In the genomic region with DNA sequence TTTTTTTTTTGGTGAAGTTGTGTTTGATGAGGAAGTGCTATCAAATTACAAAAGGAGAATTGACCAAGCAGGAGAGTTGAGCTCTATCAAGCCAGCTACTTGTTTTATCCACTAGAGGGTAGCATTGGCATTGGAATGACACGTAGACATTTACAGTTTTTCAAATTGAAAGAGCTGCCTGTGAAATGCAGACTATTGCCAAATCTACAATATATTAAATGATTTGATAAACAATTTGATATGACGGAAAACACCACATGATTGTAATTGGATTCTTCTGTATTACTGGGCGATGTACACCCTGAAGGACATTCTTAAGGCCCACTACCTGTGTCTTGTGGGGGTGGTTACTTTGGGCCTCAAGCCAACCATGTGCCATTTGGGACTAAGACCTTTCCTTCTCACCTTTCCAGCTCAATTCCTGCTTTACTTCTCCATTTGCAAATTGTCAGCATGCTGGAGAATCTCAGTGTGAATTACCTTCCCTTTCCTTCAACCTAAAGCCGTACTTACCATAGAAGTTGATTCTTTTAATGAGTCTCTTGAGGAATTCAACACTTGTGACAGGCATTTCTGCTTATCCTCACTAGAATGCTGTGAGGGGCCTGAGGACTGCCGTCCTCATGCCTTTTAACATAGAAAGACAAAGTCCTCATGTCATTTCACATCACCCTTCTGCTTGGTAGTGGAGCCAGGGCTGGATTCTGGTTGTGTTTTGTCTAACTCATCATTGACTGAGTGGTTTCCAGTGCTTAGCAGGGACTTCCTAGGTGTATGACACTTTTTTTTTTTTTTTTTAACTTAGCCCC, we compare ENCODE assay signal across 8 cellular contexts.
A peak's percentile ranks its signal among the peaks of the same experiment; 100 is the strongest.
DNase-seq lines count a peak whose midpoint lies in the region; ATAC-seq and TF ChIP-seq lines count a peak whose summit lies in the region.

No MANE protein-coding gene starts in this region.

- H3K4me3 ChIP-seq in CD8-positive, alpha-beta T cell (ENCODE audit: low read depth, low read length) = no peak overlapping the region
- no peak overlapping the region for H3K4me3 ChIP-seq in skeletal muscle cell (ENCODE audit: low read depth, low read length)

- no peak overlapping the region for H3K27ac ChIP-seq in CD8-positive, alpha-beta T cell (ENCODE audit: low read depth, low read length)

- no peak for ATAC-seq in CD8-positive, alpha-beta T cell
- peak; percentile 74 for ATAC-seq in GM18870 (IDR thresholded peaks at IDR 0.05; ENCODE audit: unreplicated experiment)
- peak; percentile 88 for ATAC-seq in HG03175 (IDR thresholded peaks at IDR 0.05; ENCODE audit: unreplicated experiment)
- peak; percentile 76 for ATAC-seq in activated CD8-positive, alpha-beta T cell treated with anti-CD3 and anti-CD28 coated beads for 36 hours
- ATAC-seq in left ventricle myocardium superior = peak; percentile 77

- H3K4me1 ChIP-seq in CD8-positive, alpha-beta T cell (ENCODE audit: insufficient read depth, low read length) = no peaks in the 10 kb centered on the region

- no peaks in the 10 kb centered on the region for H3K9me3 Mint-ChIP-seq in CD8-positive, alpha-beta T cell
- H3K9me3 Mint-ChIP-seq in activated CD8-positive, alpha-beta T cell treated with anti-CD3 and anti-CD28 coated beads for 36 hours = no peaks in the 10 kb centered on the region

- no peak overlapping the region for H3K4me3 Mint-ChIP-seq in CD8-positive, alpha-beta T cell
- no peak overlapping the region for H3K4me3 Mint-ChIP-seq in activated CD8-positive, alpha-beta T cell treated with anti-CD3 and anti-CD28 coated beads for 36 hours

- peak; percentile 64 for TF ChIP-seq CTCF in CD8-positive, alpha-beta T cell (IDR thresholded peaks at IDR 0.05)
- peak; percentile 79 for TF ChIP-seq CTCF in activated CD8-positive, alpha-beta T cell treated with anti-CD3 and anti-CD28 coated beads for 36 hours (IDR thresholded peaks at IDR 0.05)

- H3K4me1 Mint-ChIP-seq in CD8-positive, alpha-beta T cell (ENCODE audit: low read depth) = no peaks in the 10 kb centered on the region
- H3K4me1 Mint-ChIP-seq in activated CD8-positive, alpha-beta T cell treated with anti-CD3 and anti-CD28 coated beads for 36 hours (ENCODE audit: low read depth) = peaks cover 5% of the 10 kb centered on the region

- H3K36me3 Mint-ChIP-seq in CD8-positive, alpha-beta T cell = no peaks in the 10 kb centered on the region
- H3K36me3 Mint-ChIP-seq in activated CD8-positive, alpha-beta T cell treated with anti-CD3 and anti-CD28 coated beads for 36 hours (ENCODE audit: low read depth) = no peaks in the 10 kb centered on the region

- CTCF ChIA-PET in CD8-positive, alpha-beta T cell (lab: Charles Lee) = interaction anchor here (0.6 to 1.4 kb wide), 8 partner anchors 9 to 1872 kb away, joined by 3 to 8 read pairs (median 3); no protein-coding TSS in a partner anchor
- CTCF ChIA-PET in activated CD8-positive, alpha-beta T cell treated with anti-CD3 and anti-CD28 coated beads for 36 hours (lab: Charles Lee) = interaction anchor here (0.5 to 2.2 kb wide), 16 partner anchors 9 to 1785 kb away, joined by 3 to 22 read pairs (median 3); no protein-coding TSS in a partner anchor

- H3K27me3 Mint-ChIP-seq in CD8-positive, alpha-beta T cell (ENCODE audit: low read depth) = peaks cover 2% of the 10 kb centered on the region
- peaks cover 6% of the 10 kb centered on the region for H3K27me3 Mint-ChIP-seq in activated CD8-positive, alpha-beta T cell treated with anti-CD3 and anti-CD28 coated beads for 36 hours

- no peaks in the 10 kb centered on the region for H3K9me3 ChIP-seq in CD8-positive, alpha-beta T cell (ENCODE audit: low read length)

- POLR2A ChIA-PET in CD8-positive, alpha-beta T cell (lab: Charles Lee) = no interaction called here
- POLR2A ChIA-PET in activated CD8-positive, alpha-beta T cell treated with anti-CD3 and anti-CD28 coated beads for 36 hours (lab: Charles Lee) = no interaction called here

- H3K27ac Mint-ChIP-seq in CD8-positive, alpha-beta T cell = no peak overlapping the region
- H3K27ac Mint-ChIP-seq in activated CD8-positive, alpha-beta T cell treated with anti-CD3 and anti-CD28 coated beads for 36 hours = peak overlapping the region; percentile 17

- DNase-seq in CD8-positive, alpha-beta T cell = no peak
- DNase-seq in NCI-H2196 treated with DMSO at 0.1 percent for 48 hours (lab: John Stamatoyannopoulos, UW; ENCODE audit: unreplicated experiment) = peak; percentile 72
- DNase-seq in activated CD8-positive, alpha-beta T cell treated with anti-CD3 and anti-CD28 coated beads for 36 hours = no peak
- DNase-seq in left ventricle myocardium superior = no peak
- peak; percentile 50 for DNase-seq in skeletal muscle cell (ENCODE audit: low read depth)
- no peak for DNase-seq in stimulated activated CD4-positive, alpha-beta T cell treated with anti-CD3 and anti-CD28 coated beads, Interleukin-15, amount 100 ng/mL, for 24 hours

- no peaks in the 10 kb centered on the region for H3K36me3 ChIP-seq in CD8-positive, alpha-beta T cell (ENCODE audit: insufficient read depth, low read length)

- intact Hi-C loops in CD8-positive, alpha-beta T cell (cut with DNase I, micrococcal nuclease) = loop anchor here (1.0 to 10.0 kb wide), 4 partner anchors 638 to 1868 kb away; no protein-coding TSS in a partner anchor
- intact Hi-C loops in activated CD8-positive, alpha-beta T cell treated with anti-CD3 and anti-CD28 coated beads for 36 hours (cut with micrococcal nuclease) = loop anchor here (2.0 to 10.0 kb wide), 3 partner anchors 331 to 641 kb away; partner anchors contain the start of gene SLC8A1
- intact Hi-C loops in left ventricle myocardium superior (cut with micrococcal nuclease) = loop anchor here (5.0 to 10.0 kb wide), 2 partner anchors 641 to 848 kb away; no protein-coding TSS in a partner anchor

- no peaks in the 10 kb centered on the region for H3K27me3 ChIP-seq in CD8-positive, alpha-beta T cell (ENCODE audit: insufficient read depth, low read length)

Comparison
In these comparisons a context has a peak if more than half of its experiments do, and no peak if none do; other contexts are left out.
1. DNase-seq: peak in NCI-H2196 treated with DMSO at 0.1 percent for 48 hours (single experiment) and skeletal muscle cell (single experiment); none in CD8-positive, alpha-beta T cell (0 of 7), activated CD8-positive, alpha-beta T cell treated with anti-CD3 and anti-CD28 coated beads for 36 hours (single experiment), left ventricle myocardium superior (single experiment) and stimulated activated CD4-positive, alpha-beta T cell treated with anti-CD3 and anti-CD28 coated beads, Interleukin-15, amount 100 ng/mL, for 24 hours (single experiment).